ENCODE assay signal across 18 cellular contexts in genomic region chr10:124267231-124267885, GRCh38.
DNase-seq lines count a peak whose midpoint lies in the region; ATAC-seq, FAIRE-seq and TF ChIP-seq lines count a peak whose summit lies in the region.
"Had no signal": no experiment of that assay in that cellular context is flagged by ENCODE, and none has a peak within 500 bp of the region (broad histone marks: within the 10 kb centered on the region; RNA-seq: fewer than 3 reads in every experiment).

No MANE protein-coding gene starts in this region.

- H3K56ac ChIP-seq in H1 (replicated peaks; ENCODE audit: insufficient read length, low read depth, low read length): no peak overlapping the region

- H3K79me1 ChIP-seq in H1 (ENCODE audit: low read depth, low read length): no peaks in the 10 kb centered on the region

- no peak overlapping the region for H2BK20ac ChIP-seq in H1 (ENCODE audit: low read length)

- H3K4me1 ChIP-seq in H1 (replicated peaks in 1 of 4; ENCODE audit: control insufficient read depth in 3 of 4, insufficient read depth in 4 of 4, low read length in 3 of 4) (no peaks in the 10 kb centered on the region; a peak in 1 of 7 replicates), sigmoid colon (peaks cover 0 to 19% (median 12%) of the 10 kb centered on the region in 4 donors), gastroesophageal sphincter (peaks cover 0 to 14% (median 0%) of the 10 kb centered on the region in 3 donors)
- H3K4me1 ChIP-seq: pancreas had no signal

- 94% methylated on average over 9 of the region's 9 CpGs; no CpG with 5 or more reads in 1 of the 2 experiments for WGBS in H1 (ENCODE audit: extremely low coverage in 1 of 2, insufficient coverage in 1 of 2, insufficient read length in 1 of 2, insufficient replicate concordance in 2 of 2, low coverage in 1 of 2, low lambda C conversion rate in 2 of 2, missing lambda C conversion rate in 1 of 2), 2 experiments
- WGBS in sigmoid colon, 2 donors: 83 to 84% methylated on average over 9 of the region's 9 CpGs
- WGBS in gastroesophageal sphincter (ENCODE audit: low coverage in 1 of 2), 2 donors: 92% methylated on average over 2 of the region's 9 CpGs; no CpG with 5 or more reads in 1 of the 2 donors

- intact Hi-C loops in sigmoid colon (cut with DNase I): no loop called here

- no peak overlapping the region for H3K23ac ChIP-seq in H1 (ENCODE audit: insufficient read length)

- no peak overlapping the region; a peak in 1 of 7 replicates for H3K9ac ChIP-seq in H1 (replicated peaks in 1 of 4; ENCODE audit: extremely low read depth in 1 of 4, low read depth in 3 of 4, low read length in 3 of 4)

- H4K5ac ChIP-seq in H1 (ENCODE audit: insufficient read length, low read depth, low read length): no peak overlapping the region

- no peak overlapping the region for H2BK120ac ChIP-seq in H1 (replicated peaks; ENCODE audit: low read depth, low read length)

- H3K27me3 ChIP-seq in H1 (replicated peaks in 1 of 4; ENCODE audit: control insufficient read depth in 3 of 4, extremely low read depth in 1 of 4, insufficient read depth in 3 of 4, low read length in 3 of 4) (no peaks in the 10 kb centered on the region; a peak in 1 of 7 replicates), sigmoid colon (no peaks in the 10 kb centered on the region), gastroesophageal sphincter (no peaks in the 10 kb centered on the region)
- H3K27me3 ChIP-seq: pancreas had no signal

- peaks cover 0 to 2% of the 10 kb centered on the region in 2 experiments for H4K20me1 ChIP-seq in H1 (replicated peaks in 1 of 2; ENCODE audit: control insufficient read depth in 1 of 2, insufficient read depth in 2 of 2, low read length in 2 of 2)

- H3K18ac ChIP-seq in H1 (ENCODE audit: extremely low read depth, low read length): no peak overlapping the region

- no peak overlapping the region for H3K4ac ChIP-seq in H1 (replicated peaks; ENCODE audit: insufficient read length, low read depth, low read length)

- no peak overlapping the region for H3K4me2 ChIP-seq in H1 (ENCODE audit: insufficient read depth in 1 of 2, low read depth in 2 of 2, low read length in 2 of 2)

- no peaks in the 10 kb centered on the region for H3K79me2 ChIP-seq in H1 (ENCODE audit: control insufficient read depth in 1 of 2, insufficient read depth in 2 of 2, low read length in 2 of 2)

- TF ChIP-seq EP300 in H1 (IDR thresholded peaks at IDR 0.05; ENCODE audit: borderline replicate concordance in 1 of 2, low read depth in 2 of 2, low read length in 2 of 2) (no peak), sigmoid colon (IDR thresholded peaks at IDR 0.05) (no peak), gastroesophageal sphincter (IDR thresholded peaks at IDR 0.05) (no peak)

- no peak overlapping the region for H3K14ac ChIP-seq in H1 (ENCODE audit: insufficient read length)

- DNase-seq in AG08395 (ENCODE audit: low spot score) (peak; percentile 88), H4 (ENCODE audit: low spot score) (peak; percentile 51), H1 (ENCODE audit: low read depth in 1 of 2, low spot score in 2 of 2) (no peak), medulla oblongata (ENCODE audit: extremely low spot score) (peak; percentile 25), sigmoid colon (no peak)
- DNase-seq: activated CD4-positive, alpha-beta T cell treated with anti-CD3 and anti-CD28 coated beads, Interleukin-2, amount 10 ng/mL, durations not matched to agents 7 days and 5 days; activated naive CD8-positive, alpha-beta T cell treated with anti-CD3 and anti-CD28 coated beads, Interleukin-2, amount 50 U/mL, for 24 hours; activated T-cell treated with anti-CD3 and anti-CD28 coated beads, Interleukin-2, amount 50 U/mL, for 72 hours; mucosa of descending colon; pancreas; stimulated activated CD4-positive, alpha-beta T cell treated with anti-CD3 and anti-CD28 coated beads, Interleukin-12 subunit alpha, Interleukin-12 subunit beta, amount 100 ng/mL, for 4 hours; stimulated activated naive CD8-positive, alpha-beta T cell treated with anti-CD3 and anti-CD28 coated beads, Interleukin-15, Interleukin-2, amounts not matched to agents 100 U/mL and 50 U/mL, for 24 hours had no signal

- POLR2A ChIA-PET in H1 (lab: Charles Lee; ENCODE audit: partially characterized antibody): no interaction called here

- H2BK5ac ChIP-seq in H1 (ENCODE audit: low read depth, low read length): no peak overlapping the region

- no peak for TF ChIP-seq RAD21 in H1 (IDR thresholded peaks at IDR 0.05 in 1 of 2, conservative IDR thresholded peaks at IDR 0.05 in 1 of 2; ENCODE audit: low read depth in 2 of 2, low read length in 2 of 2)

- H3K23me2 ChIP-seq in H1 (ENCODE audit: low read depth, low read length): no peaks in the 10 kb centered on the region

- peak overlapping the region; percentile 35 for H4K8ac ChIP-seq in H1 (ENCODE audit: extremely low read depth, insufficient read depth, low read length)

- H3K27ac ChIP-seq in H1 (ENCODE audit: low read depth, low read length): no peak overlapping the region
- no peak overlapping the region for H3K27ac ChIP-seq in sigmoid colon
- H3K27ac ChIP-seq in gastroesophageal sphincter: no peak overlapping the region
- H3K27ac ChIP-seq: epithelial cell of prostate, pancreas had no signal

- ATAC-seq in HG02870 (IDR thresholded peaks at IDR 0.05; ENCODE audit: unreplicated experiment) (no peak), gastroesophageal sphincter (no peak), HG03469 (IDR thresholded peaks at IDR 0.05; ENCODE audit: unreplicated experiment) (no peak)
- ATAC-seq: activated naive CD8-positive, alpha-beta T cell treated with anti-CD3 and anti-CD28 coated beads, Interleukin-2, amount 50 U/mL, for 24 hours; activated T-cell treated with anti-CD3 and anti-CD28 coated beads, Interleukin-2, amount 50 U/mL, for 72 hours; mucosa of descending colon; stimulated activated naive CD8-positive, alpha-beta T cell treated with anti-CD3 and anti-CD28 coated beads, Interleukin-15, Interleukin-2, amounts not matched to agents 100 U/mL and 50 U/mL, for 24 hours had no signal

- no peak overlapping the region for H2AFZ ChIP-seq in H1 (ENCODE audit: low read length)

- H4K91ac ChIP-seq in H1 (replicated peaks; ENCODE audit: insufficient read length, low read length): no peak overlapping the region

- TF ChIP-seq CTCF in H1 (IDR thresholded peaks at IDR 0.05; ENCODE audit: control extremely low read depth in 1 of 3, insufficient read depth in 1 of 3, low read depth in 1 of 3, low read length in 3 of 3): no peak
- TF ChIP-seq CTCF in sigmoid colon (IDR thresholded peaks at IDR 0.05): no peak
- no peak for TF ChIP-seq CTCF in gastroesophageal sphincter (IDR thresholded peaks at IDR 0.05)

- H3K36me3 ChIP-seq in H1 (ENCODE audit: control insufficient read depth in 2 of 4, insufficient read depth in 4 of 4, low read length in 3 of 4): no peaks in the 10 kb centered on the region
- no peaks in the 10 kb centered on the region for H3K36me3 ChIP-seq in sigmoid colon
- H3K36me3 ChIP-seq in gastroesophageal sphincter: no peaks in the 10 kb centered on the region
- H3K36me3 ChIP-seq: pancreas had no signal

- peak overlapping the region; percentile 9; the same call in 1 of the 2 replicates for H2BK12ac ChIP-seq in H1 (ENCODE audit: low read depth, low read length)

- no peak overlapping the region for H2AK5ac ChIP-seq in H1 (ENCODE audit: low read depth, low read length)

- TF ChIP-seq POLR2A in H1 (IDR thresholded peaks at IDR 0.05; ENCODE audit: control extremely low read depth in 1 of 2, low read depth in 2 of 2, low read length in 2 of 2) (no peak), sigmoid colon (IDR thresholded peaks at IDR 0.05) (no peak), gastroesophageal sphincter (IDR thresholded peaks at IDR 0.05) (no peak)

- FAIRE-seq in H1 (lab: Jason Lieb, UNC): no peak
- FAIRE-seq: keratinocyte, pancreas, TTC549 had no signal

- CTCF ChIA-PET in H1 (lab: Charles Lee; ENCODE audit: partially characterized antibody): interaction anchor here (0.6 to 2.3 kb wide), 7 partner anchors 9 to 136 kb away, joined by 3 to 9 read pairs (median 3); no protein-coding TSS in a partner anchor

- H3K9me3 ChIP-seq in H1 (ENCODE audit: insufficient read depth in 2 of 2, low read depth in 1 of 2, low read length in 1 of 2) (peaks cover 1 to 2% of the 10 kb centered on the region in 2 experiments; a peak in 1 of 4 replicates), sigmoid colon (peaks cover 0 to 4% (median 1%) of the 10 kb centered on the region in 4 donors), gastroesophageal sphincter (peaks cover 0 to 8% (median 0%) of the 10 kb centered on the region in 3 donors)
- H3K9me3 ChIP-seq: mucosa of descending colon, pancreas had no signal

- H3K4me3 ChIP-seq in H1 (ENCODE audit: extremely low read depth in 1 of 4, insufficient read depth in 2 of 4, low read depth in 3 of 4, low read length in 4 of 4) (no peak overlapping the region), sigmoid colon (no peak overlapping the region), gastroesophageal sphincter (no peak overlapping the region)
- H3K4me3 ChIP-seq: mucosa of descending colon, pancreas had no signal

- no peak overlapping the region for H2BK15ac ChIP-seq in H1 (ENCODE audit: low read length)

TF ChIP-seq in H1, 55 proteins besides CTCF, POLR2A, EP300 and RAD21:
- no peak for TF ChIP-seq POLR2AphosphoS5 (IDR thresholded peaks at IDR 0.05; ENCODE audit: low read depth, low read length)
- TF ChIP-seq SAP30 (IDR thresholded peaks at IDR 0.05; ENCODE audit: insufficient read depth, insufficient replicate concordance, low read length): no peak
- TF ChIP-seq JUN (IDR thresholded peaks at IDR 0.05; ENCODE audit: low read depth, low read length): no peak
- TF ChIP-seq KDM5A (IDR thresholded peaks at IDR 0.05; ENCODE audit: low read length): no peak
- no peak for TF ChIP-seq SIN3A (conservative IDR thresholded peaks at IDR 0.05 in 1 of 2, IDR thresholded peaks at IDR 0.05 in 1 of 2; ENCODE audit: low read depth in 1 of 2, low read length in 2 of 2)

Comparison
In these comparisons a context has a peak if more than half of its experiments do, and no peak if none do; other contexts are left out.
1. DNase-seq: peak in AG08395 (single experiment), H4 (single experiment) and medulla oblongata (single experiment); none in H1 (0 of 2) and sigmoid colon (single experiment).